14 cellular contexts compared by ENCODE assay signal in genomic region chr1:61322769-61323168, GRCh38.
A peak's percentile ranks its signal among the peaks of the same experiment; 100 is the strongest.
DNase-seq lines count a peak whose midpoint lies in the region; ATAC-seq and TF ChIP-seq lines count a peak whose summit lies in the region.
"Had no signal": no experiment of that assay in that cellular context is flagged by ENCODE, and none has a peak within 500 bp of the region (broad histone marks: within the 10 kb centered on the region; RNA-seq: fewer than 3 reads in every experiment).

No MANE protein-coding gene starts in this region.

- H3K27me3 Mint-ChIP-seq in activated CD8-positive, alpha-beta T cell treated with anti-CD3 and anti-CD28 coated beads for 36 hours: no peaks in the 10 kb centered on the region
- no peaks in the 10 kb centered on the region for H3K27me3 Mint-ChIP-seq in activated CD8-positive, alpha-beta T cell treated with anti-CD3 and anti-CD28 coated beads, Interleukin-2, amount 10 ng/mL, durations not matched to agents 7 days and 5 days (ENCODE audit: low read depth)
- H3K27me3 Mint-ChIP-seq in activated T-helper 2 cell treated with anti-CD3 and anti-CD28 coated beads, Interferon-gamma antibody, Interleukin-2, Interleukin-4, amounts not matched to agents 10 μg/mL and 5 μg/mL and 100 μg/mL, durations not matched to agents 14 hours and 24 hours and 36 hours (ENCODE audit: low read depth): peaks cover 32% of the 10 kb centered on the region
- H3K27me3 Mint-ChIP-seq: T-helper 17 cell had no signal

- no peak for TF ChIP-seq POLR2A in vagina (IDR thresholded peaks at IDR 0.05)

- peak; percentile 31 for ATAC-seq in activated CD8-positive, alpha-beta T cell treated with anti-CD3 and anti-CD28 coated beads for 36 hours
- ATAC-seq in activated CD8-positive, alpha-beta T cell treated with anti-CD3 and anti-CD28 coated beads, Interleukin-2, amount 10 ng/mL, durations not matched to agents 7 days and 5 days: no peak
- no peak for ATAC-seq in GM21526 (IDR thresholded peaks at IDR 0.05; ENCODE audit: low FRiP score, unreplicated experiment)
- no peak for ATAC-seq in HG02938 (IDR thresholded peaks at IDR 0.05; ENCODE audit: unreplicated experiment)
- ATAC-seq: T-helper 17 cell had no signal

- no peaks in the 10 kb centered on the region for H3K27me3 ChIP-seq in vagina
- H3K27me3 ChIP-seq: thyroid gland had no signal

- POLR2A ChIA-PET in activated CD8-positive, alpha-beta T cell treated with anti-CD3 and anti-CD28 coated beads for 36 hours (lab: Charles Lee): no interaction called here
- POLR2A ChIA-PET in activated CD8-positive, alpha-beta T cell treated with anti-CD3 and anti-CD28 coated beads, Interleukin-2, amount 10 ng/mL, durations not matched to agents 7 days and 5 days (lab: Charles Lee): no interaction called here

- no peaks in the 10 kb centered on the region for H3K9me3 ChIP-seq in vagina
- H3K9me3 ChIP-seq: thyroid gland had no signal

- peaks cover 29% of the 10 kb centered on the region for H3K4me1 ChIP-seq in vagina

- no peaks in the 10 kb centered on the region for H3K36me3 Mint-ChIP-seq in activated CD8-positive, alpha-beta T cell treated with anti-CD3 and anti-CD28 coated beads for 36 hours (ENCODE audit: low read depth)
- no peaks in the 10 kb centered on the region for H3K36me3 Mint-ChIP-seq in activated CD8-positive, alpha-beta T cell treated with anti-CD3 and anti-CD28 coated beads, Interleukin-2, amount 10 ng/mL, durations not matched to agents 7 days and 5 days (ENCODE audit: low read depth)
- H3K36me3 Mint-ChIP-seq in activated T-helper 2 cell treated with anti-CD3 and anti-CD28 coated beads, Interferon-gamma antibody, Interleukin-2, Interleukin-4, amounts not matched to agents 10 μg/mL and 5 μg/mL and 100 μg/mL, durations not matched to agents 14 hours and 24 hours and 36 hours (ENCODE audit: low read depth): no peaks in the 10 kb centered on the region

- H3K27ac ChIP-seq in vagina: no peak overlapping the region
- H3K27ac ChIP-seq: thyroid gland had no signal

- TF ChIP-seq CTCF in activated CD8-positive, alpha-beta T cell treated with anti-CD3 and anti-CD28 coated beads for 36 hours (IDR thresholded peaks at IDR 0.05): no peak
- TF ChIP-seq CTCF in vagina (IDR thresholded peaks at IDR 0.05): no peak

- CTCF ChIA-PET in activated CD8-positive, alpha-beta T cell treated with anti-CD3 and anti-CD28 coated beads for 36 hours (lab: Charles Lee): no interaction called here
- CTCF ChIA-PET in activated CD8-positive, alpha-beta T cell treated with anti-CD3 and anti-CD28 coated beads, Interleukin-2, amount 10 ng/mL, durations not matched to agents 7 days and 5 days (lab: Charles Lee): no interaction called here

- H3K4me3 ChIP-seq in vagina: no peak overlapping the region
- H3K4me3 ChIP-seq: thyroid gland had no signal

- H3K4me1 Mint-ChIP-seq in activated CD8-positive, alpha-beta T cell treated with anti-CD3 and anti-CD28 coated beads for 36 hours (ENCODE audit: low read depth): peaks cover 38% of the 10 kb centered on the region
- H3K4me1 Mint-ChIP-seq in activated CD8-positive, alpha-beta T cell treated with anti-CD3 and anti-CD28 coated beads, Interleukin-2, amount 10 ng/mL, durations not matched to agents 7 days and 5 days (ENCODE audit: low read depth): peaks cover 2% of the 10 kb centered on the region
- peaks cover 37% of the 10 kb centered on the region for H3K4me1 Mint-ChIP-seq in activated T-helper 2 cell treated with anti-CD3 and anti-CD28 coated beads, Interferon-gamma antibody, Interleukin-2, Interleukin-4, amounts not matched to agents 10 μg/mL and 5 μg/mL and 100 μg/mL, durations not matched to agents 14 hours and 24 hours and 36 hours (ENCODE audit: low read depth)

- H3K36me3 ChIP-seq in vagina: no peaks in the 10 kb centered on the region
- H3K36me3 ChIP-seq: thyroid gland had no signal

- peak; percentile 14 for DNase-seq in activated CD8-positive, alpha-beta T cell treated with anti-CD3 and anti-CD28 coated beads for 36 hours
- DNase-seq in activated CD8-positive, alpha-beta T cell treated with anti-CD3 and anti-CD28 coated beads, Interleukin-2, amount 10 ng/mL, durations not matched to agents 7 days and 5 days: no peak
- peak; percentile 26 to 83 for DNase-seq in NCI-H2081 (lab: John Stamatoyannopoulos, UW)
- DNase-seq in activated T-helper 2 cell treated with anti-CD3 and anti-CD28 coated beads, Interferon-gamma antibody, Interleukin-2, Interleukin-4, amounts not matched to agents 10 μg/mL and 5 μg/mL and 100 μg/mL, durations not matched to agents 14 hours and 24 hours and 36 hours (ENCODE audit: low spot score): no peak
- DNase-seq in renal cortical epithelial cell (ENCODE audit: low read depth): peak; percentile 44
- DNase-seq in vagina (ENCODE audit: extremely low spot score in 2 of 2): no peak
- DNase-seq: activated CD4-positive, alpha-beta T cell treated with anti-CD3 and anti-CD28 coated beads for 4 hours; activated naive CD4-positive, alpha-beta T cell; H9; NCI-H446; T-helper 17 cell; thyroid gland had no signal

- no peak overlapping the region for H3K27ac Mint-ChIP-seq in activated CD8-positive, alpha-beta T cell treated with anti-CD3 and anti-CD28 coated beads for 36 hours
- H3K27ac Mint-ChIP-seq in activated CD8-positive, alpha-beta T cell treated with anti-CD3 and anti-CD28 coated beads, Interleukin-2, amount 10 ng/mL, durations not matched to agents 7 days and 5 days: no peak overlapping the region
- H3K27ac Mint-ChIP-seq in activated T-helper 2 cell treated with anti-CD3 and anti-CD28 coated beads, Interferon-gamma antibody, Interleukin-2, Interleukin-4, amounts not matched to agents 10 μg/mL and 5 μg/mL and 100 μg/mL, durations not matched to agents 14 hours and 24 hours and 36 hours: peak overlapping the region; percentile 50
- H3K27ac Mint-ChIP-seq: H9, T-helper 17 cell had no signal

- no peak overlapping the region for H3K4me3 Mint-ChIP-seq in activated CD8-positive, alpha-beta T cell treated with anti-CD3 and anti-CD28 coated beads for 36 hours
- no peak overlapping the region for H3K4me3 Mint-ChIP-seq in activated CD8-positive, alpha-beta T cell treated with anti-CD3 and anti-CD28 coated beads, Interleukin-2, amount 10 ng/mL, durations not matched to agents 7 days and 5 days
- no peak overlapping the region for H3K4me3 Mint-ChIP-seq in activated T-helper 2 cell treated with anti-CD3 and anti-CD28 coated beads, Interferon-gamma antibody, Interleukin-2, Interleukin-4, amounts not matched to agents 10 μg/mL and 5 μg/mL and 100 μg/mL, durations not matched to agents 14 hours and 24 hours and 36 hours (ENCODE audit: low read depth)
- H3K4me3 Mint-ChIP-seq: H9, T-helper 17 cell had no signal

- H3K9me3 Mint-ChIP-seq in activated CD8-positive, alpha-beta T cell treated with anti-CD3 and anti-CD28 coated beads for 36 hours: no peaks in the 10 kb centered on the region
- H3K9me3 Mint-ChIP-seq in activated CD8-positive, alpha-beta T cell treated with anti-CD3 and anti-CD28 coated beads, Interleukin-2, amount 10 ng/mL, durations not matched to agents 7 days and 5 days (ENCODE audit: insufficient read depth): no peaks in the 10 kb centered on the region
- H3K9me3 Mint-ChIP-seq in activated T-helper 2 cell treated with anti-CD3 and anti-CD28 coated beads, Interferon-gamma antibody, Interleukin-2, Interleukin-4, amounts not matched to agents 10 μg/mL and 5 μg/mL and 100 μg/mL, durations not matched to agents 14 hours and 24 hours and 36 hours: no peaks in the 10 kb centered on the region

- intact Hi-C loops in activated CD8-positive, alpha-beta T cell treated with anti-CD3 and anti-CD28 coated beads for 36 hours (cut with micrococcal nuclease): no loop called here
- intact Hi-C loops in activated T-helper 2 cell treated with anti-CD3 and anti-CD28 coated beads, Interferon-gamma antibody, Interleukin-2, Interleukin-4, amounts not matched to agents 10 μg/mL and 5 μg/mL and 100 μg/mL, durations not matched to agents 14 hours and 24 hours and 36 hours (cut with micrococcal nuclease): loop anchor here (1.0 kb wide), 1 partner anchor 10 kb away; no protein-coding TSS in a partner anchor
- intact Hi-C loops in vagina (cut with DNase I): no loop called here

Comparison
In these comparisons a context has a peak if more than half of its experiments do, and no peak if none do; other contexts are left out.
1. DNase-seq: peak in activated CD8-positive, alpha-beta T cell treated with anti-CD3 and anti-CD28 coated beads for 36 hours (single experiment), NCI-H2081 (2 of 2) and renal cortical epithelial cell (single experiment); none in activated CD8-positive, alpha-beta T cell treated with anti-CD3 and anti-CD28 coated beads, Interleukin-2, amount 10 ng/mL, durations not matched to agents 7 days and 5 days (single experiment), activated T-helper 2 cell treated with anti-CD3 and anti-CD28 coated beads, Interferon-gamma antibody, Interleukin-2, Interleukin-4, amounts not matched to agents 10 μg/mL and 5 μg/mL and 100 μg/mL, durations not matched to agents 14 hours and 24 hours and 36 hours (single experiment) and vagina (0 of 2).